Comparison of ENCODE assay signal across 10 cellular contexts in the genomic region with DNA sequence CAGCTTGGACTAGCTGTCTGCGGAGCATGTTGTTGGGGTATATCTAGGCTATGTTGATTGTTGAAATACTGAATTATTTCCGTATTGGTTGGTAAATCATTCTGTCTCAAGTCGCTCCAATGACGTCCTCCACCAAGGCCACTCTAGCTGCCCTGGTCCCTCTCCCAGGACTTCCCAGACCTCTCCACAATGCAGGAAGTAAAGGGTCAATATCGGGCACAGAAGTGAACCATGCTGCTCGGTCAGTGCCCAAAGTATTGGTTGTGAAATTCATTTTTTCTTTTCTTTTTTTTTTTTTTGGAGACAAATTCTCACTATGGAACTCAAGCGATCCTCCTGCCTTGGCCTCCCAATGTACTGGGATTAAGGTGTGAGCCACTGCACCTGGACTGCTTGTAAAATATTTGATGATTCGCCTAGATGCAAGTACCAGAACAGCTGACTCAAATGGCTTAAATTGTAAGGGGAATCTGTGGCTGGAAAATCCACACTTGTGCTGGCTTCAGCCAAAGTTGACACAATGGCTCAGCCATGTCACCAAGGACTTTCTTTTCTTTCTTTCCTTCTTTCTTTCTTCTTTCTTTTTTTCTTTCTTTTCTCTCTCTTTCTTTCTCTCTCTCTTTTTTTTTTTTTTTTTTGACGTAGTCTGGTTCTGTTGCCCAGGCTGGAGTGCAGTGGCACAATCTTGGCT. TPM values are rescaled to one million over a fixed set of nuclear protein-coding genes. Genes with fewer than 3 reads are reported as not detected.
DNase-seq lines count a peak whose midpoint lies in the region; ATAC-seq and TF ChIP-seq lines count a peak whose summit lies in the region.
"Had no signal": no experiment of that assay in that cellular context is flagged by ENCODE, and none has a peak within 500 bp of the region (broad histone marks: within the 10 kb centered on the region; RNA-seq: fewer than 3 reads in every experiment).

No MANE protein-coding gene starts in this region.

- H3K4me3 ChIP-seq in HEK293 (ENCODE audit: low read depth, low read length) (no peak overlapping the region; the same call in 1 of the 2 replicates), ascending aorta (peak overlapping the region in 1 of 2 donors; percentile 45), spleen (peak overlapping the region in 1 of 8 donors; percentile 36)

- CTCF ChIA-PET in HEK293 (lab: Yijun Ruan, JAX), result interaction anchor here (0.6 to 5.5 kb wide), 17 partner anchors 11 to 617 kb away, joined by 3 to 174 read pairs (median 5); partner anchors contain the start of genes EGLN2 and HNRNPUL1

- H3K4me1 ChIP-seq in HEK293 (ENCODE audit: control insufficient read depth, insufficient read depth, low read length), result peaks cover 17% of the 10 kb centered on the region
- H3K4me1 ChIP-seq in ascending aorta, result peaks cover 16 to 35% of the 10 kb centered on the region in 2 donors
- peaks cover 0 to 25% (median 9%) of the 10 kb centered on the region in 6 donors for H3K4me1 ChIP-seq in spleen

- no peak for TF ChIP-seq CTCF in HEK293 (tag by site-specific recombination; IDR thresholded peaks at IDR 0.05)
- TF ChIP-seq CTCF in ascending aorta (IDR thresholded peaks at IDR 0.05), result no peak
- no peak for TF ChIP-seq CTCF in spleen (IDR thresholded peaks at IDR 0.05 in 8 of 11, conservative IDR thresholded peaks at IDR 0.05 in 3 of 11)

- no peaks in the 10 kb centered on the region; a peak in 1 of 3 replicates for H3K36me3 ChIP-seq in HEK293 (ENCODE audit: control insufficient read depth in 2 of 2, insufficient read depth in 1 of 2, low read length in 2 of 2)
- H3K36me3 ChIP-seq in ascending aorta, result no peaks in the 10 kb centered on the region
- H3K36me3 ChIP-seq in spleen, result no peaks in the 10 kb centered on the region

- no peak for ATAC-seq in HG02610 (IDR thresholded peaks at IDR 0.05; ENCODE audit: unreplicated experiment)
- ATAC-seq in GM18870 (IDR thresholded peaks at IDR 0.05; ENCODE audit: unreplicated experiment), result no peak

- DNase-seq in ascending aorta (ENCODE audit: low spot score in 2 of 2) (no peak), kidney glomerular epithelial cell (lab: John Stamatoyannopoulos, UW) (peak; percentile 14), spleen (no peak), Ammon's horn (ENCODE audit: low spot score) (no peak), NCI-H748 treated with DMSO at 0.1 percent for 48 hours (lab: John Stamatoyannopoulos, UW) (no peak)
- DNase-seq: activated CD4-positive, CD25-positive, alpha-beta regulatory T cell; activated naive CD4-positive, alpha-beta T cell treated with Interleukin-2 at 50 U/mL for 16 hours had no signal

- H3K9me3 ChIP-seq in HEK293 (ENCODE audit: control insufficient read depth, insufficient read depth, low read depth, low read length) (no peaks in the 10 kb centered on the region), ascending aorta (no peaks in the 10 kb centered on the region), spleen (no peaks in the 10 kb centered on the region)

- H3K27ac ChIP-seq in HEK293 (ENCODE audit: extremely low read depth, low read depth, low read length) (peak overlapping the region; percentile 71), ascending aorta (peak overlapping the region; percentile 83 to 88), spleen (peak overlapping the region in 7 of 8 donors; percentile 61 to 82 (median 78))

- WGBS in spleen, 5 donors, result 59 to 78% (median 72%) methylated on average over 9 of the region's 9 CpGs

- POLR2A ChIA-PET in HEK293 (lab: Yijun Ruan, JAX), result interaction anchor here (0.6 to 1.6 kb wide), 10 partner anchors 11 to 226 kb away, joined by 3 to 10 read pairs (median 4); partner anchors contain the start of genes RAB4B and SERTAD1

- no peaks in the 10 kb centered on the region for H3K27me3 ChIP-seq in ascending aorta
- H3K27me3 ChIP-seq in spleen (replicated peaks in 1 of 7), result peaks cover 0 to 5% (median 0%) of the 10 kb centered on the region in 7 donors

- no peak for TF ChIP-seq POLR2A in spleen (IDR thresholded peaks at IDR 0.05)

- intact Hi-C loops in ascending aorta (cut with DNase I) (no loop called here), spleen (cut with DNase I; ENCODE audit: low total_unique reads) (no loop called here)

TF ChIP-seq in HEK293, 187 proteins besides CTCF, POLR2A, EP300 and RAD21 (continues in another document):
- TF ChIP-seq ZNF473 (tag by site-specific recombination; IDR thresholded peaks at IDR 0.05), result no peak
- TF ChIP-seq ZNF324 (tag by site-specific recombination; IDR thresholded peaks at IDR 0.05), result no peak
- TF ChIP-seq, protein P1, sequence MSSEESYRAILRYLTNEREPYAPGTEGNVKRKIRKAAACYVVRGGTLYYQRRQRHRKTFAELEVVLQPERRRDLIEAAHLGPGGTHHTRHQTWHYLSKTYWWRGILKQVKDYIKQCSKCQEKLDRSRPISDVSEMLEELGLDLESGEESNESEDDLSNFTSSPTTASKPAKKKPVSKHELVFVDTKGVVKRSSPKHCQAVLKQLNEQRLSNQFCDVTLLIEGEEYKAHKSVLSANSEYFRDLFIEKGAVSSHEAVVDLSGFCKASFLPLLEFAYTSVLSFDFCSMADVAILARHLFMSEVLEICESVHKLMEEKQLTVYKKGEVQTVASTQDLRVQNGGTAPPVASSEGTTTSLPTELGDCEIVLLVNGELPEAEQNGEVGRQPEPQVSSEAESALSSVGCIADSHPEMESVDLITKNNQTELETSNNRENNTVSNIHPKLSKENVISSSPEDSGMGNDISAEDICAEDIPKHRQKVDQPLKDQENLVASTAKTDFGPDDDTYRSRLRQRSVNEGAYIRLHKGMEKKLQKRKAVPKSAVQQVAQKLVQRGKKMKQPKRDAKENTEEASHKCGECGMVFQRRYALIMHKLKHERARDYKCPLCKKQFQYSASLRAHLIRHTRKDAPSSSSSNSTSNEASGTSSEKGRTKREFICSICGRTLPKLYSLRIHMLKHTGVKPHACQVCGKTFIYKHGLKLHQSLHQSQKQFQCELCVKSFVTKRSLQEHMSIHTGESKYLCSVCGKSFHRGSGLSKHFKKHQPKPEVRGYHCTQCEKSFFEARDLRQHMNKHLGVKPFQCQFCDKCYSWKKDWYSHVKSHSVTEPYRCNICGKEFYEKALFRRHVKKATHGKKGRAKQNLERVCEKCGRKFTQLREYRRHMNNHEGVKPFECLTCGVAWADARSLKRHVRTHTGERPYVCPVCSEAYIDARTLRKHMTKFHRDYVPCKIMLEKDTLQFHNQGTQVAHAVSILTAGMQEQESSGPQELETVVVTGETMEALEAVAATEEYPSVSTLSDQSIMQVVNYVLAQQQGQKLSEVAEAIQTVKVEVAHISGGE (tag by site-specific recombination; conservative IDR thresholded peaks at IDR 0.05; ENCODE audit: low read depth), result no peak
- no peak for TF ChIP-seq ZNF37A (tag by site-specific recombination; IDR thresholded peaks at IDR 0.05)
- no peak for TF ChIP-seq ZNF433 (tag by site-specific recombination; IDR thresholded peaks at IDR 0.05; ENCODE audit: low read depth)
- no peak for TF ChIP-seq ZEB2 (tag by site-specific recombination; IDR thresholded peaks at IDR 0.05)
- TF ChIP-seq ZNF626 (tag by site-specific recombination; IDR thresholded peaks at IDR 0.05), result no peak
- 0 out of 2 replicates have a peak, but pooled peaks have one; percentile 76 for TF ChIP-seq REPIN1 (tag by site-specific recombination; IDR thresholded peaks at IDR 0.05; ENCODE audit: low read depth)
- TF ChIP-seq ZNF350 (tag by site-specific recombination; IDR thresholded peaks at IDR 0.05), result no peak
- peak; percentile 96 for TF ChIP-seq PRDM1 (tag by site-specific recombination; IDR thresholded peaks at IDR 0.05)
- TF ChIP-seq ZFP41 (tag by site-specific recombination; IDR thresholded peaks at IDR 0.05; ENCODE audit: borderline replicate concordance), result no peak
- no peak for TF ChIP-seq ZNF274 (IDR thresholded peaks at IDR 0.05; ENCODE audit: low read length)
- no peak for TF ChIP-seq ZNF274 (tag by site-specific recombination; IDR thresholded peaks at IDR 0.05; ENCODE audit: borderline replicate concordance)
- TF ChIP-seq ZNF24 (tag by site-specific recombination; IDR thresholded peaks at IDR 0.05), result no peak
- TF ChIP-seq, protein P2, sequence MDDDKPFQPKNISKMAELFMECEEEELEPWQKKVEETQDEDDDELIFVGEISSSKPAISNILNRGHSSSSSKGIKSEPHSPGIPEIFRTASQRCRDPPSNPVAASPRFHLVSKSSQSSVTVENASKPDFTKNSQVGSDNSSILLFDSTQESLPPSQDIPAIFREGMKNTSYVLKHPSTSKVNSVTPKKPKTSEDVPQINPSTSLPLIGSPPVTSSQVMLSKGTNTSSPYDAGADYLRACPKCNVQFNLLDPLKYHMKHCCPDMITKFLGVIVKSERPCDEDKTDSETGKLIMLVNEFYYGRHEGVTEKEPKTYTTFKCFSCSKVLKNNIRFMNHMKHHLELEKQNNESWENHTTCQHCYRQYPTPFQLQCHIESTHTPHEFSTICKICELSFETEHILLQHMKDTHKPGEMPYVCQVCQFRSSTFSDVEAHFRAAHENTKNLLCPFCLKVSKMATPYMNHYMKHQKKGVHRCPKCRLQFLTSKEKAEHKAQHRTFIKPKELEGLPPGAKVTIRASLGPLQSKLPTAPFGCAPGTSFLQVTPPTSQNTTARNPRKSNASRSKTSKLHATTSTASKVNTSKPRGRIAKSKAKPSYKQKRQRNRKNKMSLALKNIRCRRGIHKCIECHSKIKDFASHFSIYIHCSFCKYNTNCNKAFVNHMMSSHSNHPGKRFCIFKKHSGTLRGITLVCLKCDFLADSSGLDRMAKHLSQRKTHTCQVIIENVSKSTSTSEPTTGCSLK (tag by site-specific recombination; IDR thresholded peaks at IDR 0.05), result no peak

RNA-seq across cellular contexts. Expression of gene NUMBL, which starts 43.7 kb away (rescaled TPM):
- total RNA-seq in ascending aorta, result 360 TPM
- 10 to 100 TPM; 12.1 to 27.4 (median 14.8) TPM for total RNA-seq in spleen
- polyA plus RNA-seq in spleen, result 10 to 100 TPM in 1 of 3 donors, 1 to 10 TPM in 2; 3.2 to 10.6 (median 3.5) TPM

RNA-seq across cellular contexts. Expression of gene LTBP4, which starts 45.5 kb away (rescaled TPM):
- total RNA-seq in ascending aorta (691 TPM), spleen (100 to 1,000 TPM in 6 of 7 donors, 10 to 100 TPM in 1; 66.0 to 197 (median 186) TPM)
- 100 to 1,000 TPM in 1 of 3 donors, 10 to 100 TPM in 2; 26.5 to 107 (median 34.3) TPM for polyA plus RNA-seq in spleen

Comparison
In these comparisons a context has a peak if more than half of its experiments do, and no peak if none do; other contexts are left out.
1. RNA of gene NUMBL, which starts 43.7 kb away (total RNA-seq): 360 TPM in ascending aorta (single experiment); 12.1 to 27.4 TPM in spleen; every median in the first group is over 10 times any median in the second.
2. Peak in every context shown above with its lines, with median percentiles within 50 percentile points of each other: H3K27ac ChIP-seq.